ENCODE assay signal across 1 cellular context in the genomic region with DNA sequence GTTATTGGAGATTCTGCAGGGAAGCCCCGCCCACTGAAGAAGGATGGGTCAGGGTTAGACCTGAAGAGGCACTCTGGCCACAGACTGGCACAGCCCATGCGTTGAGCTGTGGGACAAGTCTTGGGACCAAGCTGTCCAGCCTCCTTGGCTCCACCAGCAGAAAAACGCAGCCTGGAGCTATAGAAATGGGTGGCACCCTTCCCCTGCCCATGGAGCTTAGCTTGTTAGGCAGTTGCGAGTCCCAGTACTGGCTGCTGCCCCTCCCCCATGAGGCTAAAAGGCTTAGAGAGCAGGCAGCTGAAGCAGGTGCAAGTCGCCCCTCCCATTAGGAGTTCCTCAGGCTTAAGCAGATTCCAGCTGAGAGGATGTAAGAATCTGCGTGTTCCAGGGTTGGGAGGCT.
TF ChIP-seq lines count a peak whose summit lies in the region.

No MANE protein-coding gene starts in this region.

TF ChIP-seq in GM23338, 12 proteins besides CTCF, POLR2A, EP300 and RAD21 (continued from another document):
- TF ChIP-seq REST (IDR thresholded peaks at IDR 0.05; ENCODE audit: unreplicated experiment), result no peak
- TF ChIP-seq ZNF114 (CRISPR knock-in tag; IDR thresholded peaks at IDR 0.05), result no peak
- no peak for TF ChIP-seq ZNF331 (CRISPR knock-in tag; IDR thresholded peaks at IDR 0.05; ENCODE audit: low read depth)
